ENCODE assay signal across 2 cellular contexts in genomic region chr1:6026095-6026809, GRCh38.
A peak's percentile ranks its signal among the peaks of the same experiment; 100 is the strongest.
TF ChIP-seq lines count a peak whose summit lies in the region.

No MANE protein-coding gene starts in this region.

TF ChIP-seq in HCT116, 20 proteins besides CTCF, POLR2A, EP300 and RAD21:
- TF ChIP-seq ZBTB33 (IDR thresholded peaks at IDR 0.05; ENCODE audit: extremely low read depth, insufficient replicate concordance, low read length) (no peak), JUND (IDR thresholded peaks at IDR 0.05) (no peak), FOSL1 (IDR thresholded peaks at IDR 0.05; ENCODE audit: low read depth) (no peak), SIN3A (IDR thresholded peaks at IDR 0.05; ENCODE audit: low read depth) (peak; percentile 84), POLR2AphosphoS5 (IDR thresholded peaks at IDR 0.05; ENCODE audit: low read depth, low read length) (peak; percentile 94), CEBPB (IDR thresholded peaks at IDR 0.05; ENCODE audit: low read depth) (no peak), ELF1 (IDR thresholded peaks at IDR 0.05; ENCODE audit: borderline replicate concordance, low read depth) (no peak), YY1 (IDR thresholded peaks at IDR 0.05; ENCODE audit: extremely low read depth, insufficient replicate concordance, low read depth, low read length) (no peak), MAX (IDR thresholded peaks at IDR 0.05) (peak; percentile 98), ZFX (IDR thresholded peaks at IDR 0.05) (0 out of 2 replicates have a peak, but pooled peaks have one; percentile 12), EZH2 (IDR thresholded peaks at IDR 0.05) (no peak), REST (IDR thresholded peaks at IDR 0.05; ENCODE audit: low read depth) (no peak), SP1 (IDR thresholded peaks at IDR 0.05; ENCODE audit: low read depth) (peak; percentile 79), ZNF274 (IDR thresholded peaks at IDR 0.05; ENCODE audit: low read depth, low read length) (no peak), EZH2phosphoT487 (IDR thresholded peaks at IDR 0.05; ENCODE audit: borderline replicate concordance) (no peak), SRF (IDR thresholded peaks at IDR 0.05; ENCODE audit: low read depth) (no peak), ATF3 (IDR thresholded peaks at IDR 0.05) (no peak), EGR1 (IDR thresholded peaks at IDR 0.05; ENCODE audit: low read depth) (no peak), CBX3 (IDR thresholded peaks at IDR 0.05; ENCODE audit: low read depth) (peak; percentile 80), TCF7L2 (IDR thresholded peaks at IDR 0.05; ENCODE audit: borderline replicate concordance, extremely low read depth, insufficient read depth, insufficient read length) (peak; percentile 36)

TF ChIP-seq in HepG2, 621 proteins besides CTCF, POLR2A, EP300 and RAD21 (continues in another document):
- TF ChIP-seq PLSCR1 (CRISPR knock-in tag; IDR thresholded peaks at IDR 0.05; ENCODE audit: borderline replicate concordance): no peak
- TF ChIP-seq ZNF501 (CRISPR knock-in tag; IDR thresholded peaks at IDR 0.05): peak; percentile 72; the same call in 1 of the 2 replicates
- no peak for TF ChIP-seq ZNF589 (CRISPR knock-in tag; conservative IDR thresholded peaks at IDR 0.05)
- 0 out of 2 replicates have a peak, but pooled peaks have one; percentile 31 for TF ChIP-seq PRMT3 (CRISPR knock-in tag; IDR thresholded peaks at IDR 0.05; ENCODE audit: borderline replicate concordance, low read depth)
- TF ChIP-seq FOXP1 (IDR thresholded peaks at IDR 0.05): no peak
- TF ChIP-seq FOXP1 (CRISPR knock-in tag; IDR thresholded peaks at IDR 0.05): peak; percentile 18; the same call in 1 of the 2 replicates
- no peak for TF ChIP-seq ZNF597 (CRISPR knock-in tag; IDR thresholded peaks at IDR 0.05)
- 0 out of 2 replicates have a peak, but pooled peaks have one; percentile 63 for TF ChIP-seq TMF1 (CRISPR knock-in tag; IDR thresholded peaks at IDR 0.05; ENCODE audit: low read depth)
- TF ChIP-seq ZNF572 (CRISPR knock-in tag; IDR thresholded peaks at IDR 0.05): 0 out of 2 replicates have a peak, but pooled peaks have one; percentile 33
- TF ChIP-seq IRF1 (CRISPR knock-in tag; IDR thresholded peaks at IDR 0.05; ENCODE audit: low read depth): no peak
- TF ChIP-seq SMC3 (IDR thresholded peaks at IDR 0.05; ENCODE audit: low read length): no peak
- peak; percentile 80 for TF ChIP-seq MXD1 (CRISPR knock-in tag; IDR thresholded peaks at IDR 0.05)
- TF ChIP-seq SRSF1 (optimal IDR thresholded peaks at IDR 0.05; ENCODE audit: low read depth, low read length): no peak
- no peak for TF ChIP-seq SNAI1 (CRISPR knock-in tag; IDR thresholded peaks at IDR 0.05; ENCODE audit: borderline replicate concordance)
- TF ChIP-seq TBP (CRISPR knock-in tag; IDR thresholded peaks at IDR 0.05): no peak
- TF ChIP-seq PITX1 (CRISPR knock-in tag; IDR thresholded peaks at IDR 0.05): peak; percentile 57; the same call in 1 of the 2 replicates
- no peak for TF ChIP-seq ZBED4 (CRISPR knock-in tag; IDR thresholded peaks at IDR 0.05; ENCODE audit: borderline replicate concordance)
- no peak for TF ChIP-seq FOXM1 (CRISPR knock-in tag; IDR thresholded peaks at IDR 0.05)
- peak; percentile 90 for TF ChIP-seq ZNF232 (CRISPR knock-in tag; IDR thresholded peaks at IDR 0.05; ENCODE audit: borderline replicate concordance)
- TF ChIP-seq ZNF17 (CRISPR knock-in tag; IDR thresholded peaks at IDR 0.05): no peak
- no peak for TF ChIP-seq ZBTB37 (CRISPR knock-in tag; IDR thresholded peaks at IDR 0.05)
- TF ChIP-seq ZNF850 (CRISPR knock-in tag; conservative IDR thresholded peaks at IDR 0.05): no peak
- no peak for TF ChIP-seq THYN1 (CRISPR knock-in tag; IDR thresholded peaks at IDR 0.05; ENCODE audit: borderline replicate concordance, low read depth)
- TF ChIP-seq AKAP8 (CRISPR knock-in tag; IDR thresholded peaks at IDR 0.05): no peak
- peak; percentile 44 for TF ChIP-seq PAXIP1 (CRISPR knock-in tag; conservative IDR thresholded peaks at IDR 0.05)
- no peak for TF ChIP-seq SOX13 (IDR thresholded peaks at IDR 0.05)
- TF ChIP-seq SOX13 (CRISPR knock-in tag; conservative IDR thresholded peaks at IDR 0.05 in 1 of 2, IDR thresholded peaks at IDR 0.05 in 1 of 2): peak in 1 of 2 experiments; percentile 46; a peak in 2 of 4 replicates
- peak; percentile 77; the same call in 1 of the 2 replicates for TF ChIP-seq MED13 (CRISPR knock-in tag; IDR thresholded peaks at IDR 0.05)
- no peak for TF ChIP-seq NONO (IDR thresholded peaks at IDR 0.05)
- TF ChIP-seq NONO (CRISPR knock-in tag; conservative IDR thresholded peaks at IDR 0.05): peak; percentile 65; the same call in 1 of the 2 replicates
- TF ChIP-seq GPBP1L1 (CRISPR knock-in tag; IDR thresholded peaks at IDR 0.05): no peak
- no peak for TF ChIP-seq CBX2 (IDR thresholded peaks at IDR 0.05; ENCODE audit: low read depth, low read length)
- TF ChIP-seq CBX2 (CRISPR knock-in tag; IDR thresholded peaks at IDR 0.05; ENCODE audit: low read depth): no peak
- no peak for TF ChIP-seq RFX5 (IDR thresholded peaks at IDR 0.05; ENCODE audit: low read depth, low read length)
- TF ChIP-seq ZNF567 (CRISPR knock-in tag; IDR thresholded peaks at IDR 0.05; ENCODE audit: borderline replicate concordance): no peak
- TF ChIP-seq FOXA3 (CRISPR knock-in tag; IDR thresholded peaks at IDR 0.05): peak; percentile 48
- TF ChIP-seq CREB3 (CRISPR knock-in tag; IDR thresholded peaks at IDR 0.05): peak; percentile 88
- TF ChIP-seq SNAPC2 (CRISPR knock-in tag; IDR thresholded peaks at IDR 0.05): peak; percentile 62; the same call in 1 of the 2 replicates
- no peak for TF ChIP-seq CEBPG (CRISPR knock-in tag; IDR thresholded peaks at IDR 0.05)
- TF ChIP-seq ZNF354B (CRISPR knock-in tag; IDR thresholded peaks at IDR 0.05): 0 out of 2 replicates have a peak, but pooled peaks have one; percentile 75
- no peak for TF ChIP-seq GRHL1 (CRISPR knock-in tag; conservative IDR thresholded peaks at IDR 0.05)
- TF ChIP-seq ZMYM3 (CRISPR knock-in tag; IDR thresholded peaks at IDR 0.05): no peak
- TF ChIP-seq ZNF160 (CRISPR knock-in tag; IDR thresholded peaks at IDR 0.05): no peak
